ENCODE assay signal across 27 cellular contexts in genomic region chr10:80697926-80698325, GRCh38.
"Had no signal": no experiment of that assay in that cellular context is flagged by ENCODE, and none has a peak within 500 bp of the region (broad histone marks: within the 10 kb centered on the region; RNA-seq: fewer than 3 reads in every experiment).

No MANE protein-coding gene starts in this region.

- H3K4me3 ChIP-seq: coronary artery, esophagus squamous epithelium, heart right ventricle, lower lobe of right lung, pancreas, right lobe of liver, smooth muscle cell, testis, tibial artery had no signal

- H3K27ac ChIP-seq: coronary artery, esophagus squamous epithelium, heart right ventricle, lower lobe of right lung, pancreas, right lobe of liver, testis, tibial artery had no signal

- H3K36me3 Mint-ChIP-seq: natural killer cell treated with Interleukin-12 subunit alpha and Interleukin-12 subunit beta and Interleukin-15 and Interleukin-18, amount 100 ng/mL, for 72 hours; stimulated activated memory B cell treated with anti-CD40 and anti-IgM and Interleukin-4, amounts not matched to agents 10 μg/mL and 1 μg/mL and 100 μg/mL, for 72 hours; type B pancreatic cell had no signal

- ATAC-seq: heart right ventricle; left ventricle myocardium superior; lower lobe of right lung; natural killer cell treated with Interleukin-12 subunit alpha and Interleukin-12 subunit beta and Interleukin-15 and Interleukin-18, amount 100 ng/mL, for 72 hours; pancreas; right lobe of liver; stimulated activated memory B cell treated with anti-CD40 and anti-IgM and Interleukin-4, amounts not matched to agents 10 μg/mL and 1 μg/mL and 100 μg/mL, for 72 hours; stimulated activated naive CD8-positive, alpha-beta T cell treated with anti-CD3 and anti-CD28 coated beads, Interleukin-15, Interleukin-2, amounts not matched to agents 100 U/mL and 50 U/mL, for 24 hours had no signal

- H3K27me3 Mint-ChIP-seq: type B pancreatic cell had no signal

- H3K9me3 Mint-ChIP-seq: natural killer cell treated with Interleukin-12 subunit alpha and Interleukin-12 subunit beta and Interleukin-15 and Interleukin-18, amount 100 ng/mL, for 72 hours; stimulated activated memory B cell treated with anti-CD40 and anti-IgM and Interleukin-4, amounts not matched to agents 10 μg/mL and 1 μg/mL and 100 μg/mL, for 72 hours; type B pancreatic cell had no signal

- H3K27ac Mint-ChIP-seq: stimulated activated memory B cell treated with anti-CD40 and anti-IgM and Interleukin-4, amounts not matched to agents 10 μg/mL and 1 μg/mL and 100 μg/mL, for 72 hours; type B pancreatic cell had no signal

- H3K36me3 ChIP-seq: esophagus squamous epithelium, heart right ventricle, lower lobe of right lung, pancreas, right lobe of liver, tibial artery had no signal

- H3K27me3 ChIP-seq: esophagus squamous epithelium, pancreas, right lobe of liver, testis had no signal

- FAIRE-seq: islet of Langerhans, pancreas had no signal

- H3K4me2 ChIP-seq: smooth muscle cell had no signal

- H3K4me3 Mint-ChIP-seq: natural killer cell treated with Interleukin-12 subunit alpha and Interleukin-12 subunit beta and Interleukin-15 and Interleukin-18, amount 100 ng/mL, for 72 hours; stimulated activated memory B cell treated with anti-CD40 and anti-IgM and Interleukin-4, amounts not matched to agents 10 μg/mL and 1 μg/mL and 100 μg/mL, for 72 hours; type B pancreatic cell had no signal

- H3K4me1 ChIP-seq: lower lobe of right lung, pancreas, right lobe of liver, testis, tibial artery had no signal

- H3K9me3 ChIP-seq: esophagus squamous epithelium, heart right ventricle, lower lobe of right lung, pancreas, right lobe of liver, testis, tibial artery had no signal

- DNase-seq: dermis blood vessel endothelial cell; effector memory CD4-positive, alpha-beta T cell; erythroblast; esophagus squamous epithelium; foreskin melanocyte; glutamatergic neuron; heart right ventricle; hippocampal formation; kidney glomerular epithelial cell; left ventricle myocardium superior; lower lobe of right lung; occipital lobe; pancreas; right lobe of liver; stimulated activated CD4-positive, alpha-beta T cell treated with anti-CD3 and anti-CD28 coated beads, Interleukin-12 subunit alpha, Interleukin-12 subunit beta, amount 100 ng/mL, for 4 hours; stimulated activated CD4-positive, alpha-beta T cell treated with anti-CD3 and anti-CD28 coated beads, Interleukin-2, amount 100 ng/mL, for 24 hours; stimulated activated CD4-positive, alpha-beta T cell treated with anti-CD3 and anti-CD28 coated beads, Interleukin-4, amount 100 ng/mL, for 24 hours; stimulated activated naive CD8-positive, alpha-beta T cell treated with anti-CD3 and anti-CD28 coated beads, Interleukin-15, Interleukin-2, amounts not matched to agents 100 U/mL and 50 U/mL, for 24 hours; substantia nigra; testis; tibial artery had no signal
